Comparison of ENCODE assay signal across 26 cellular contexts in the genomic region with DNA sequence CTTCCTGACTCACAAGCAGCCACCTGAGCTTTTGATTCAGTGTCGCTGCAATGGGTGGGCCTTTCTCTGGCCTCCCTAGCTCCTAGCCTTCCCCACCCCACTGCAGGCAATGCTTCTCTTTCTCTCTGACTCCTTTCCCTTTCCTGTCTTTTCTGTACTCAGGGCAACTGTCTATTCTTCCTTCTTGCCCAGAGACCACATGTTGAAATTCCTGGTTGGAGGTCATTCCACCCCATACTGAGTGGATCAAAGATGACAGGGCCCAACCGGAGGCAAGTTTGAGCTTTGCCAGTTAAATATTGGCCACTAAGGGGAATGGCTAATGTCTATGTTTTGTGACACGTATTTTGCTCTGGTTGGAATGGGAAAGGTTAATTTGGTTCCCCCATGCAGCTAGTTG.
"Had no signal": no experiment of that assay in that cellular context is flagged by ENCODE, and none has a peak within 500 bp of the region (broad histone marks: within the 10 kb centered on the region; RNA-seq: fewer than 3 reads in every experiment).

No MANE protein-coding gene starts in this region.

- H3K4me1 ChIP-seq: foreskin keratinocyte, neural progenitor cell, uterus had no signal

- H3K4me1 Mint-ChIP-seq: activated CD4-positive, alpha-beta memory T cell treated with anti-CD3 and anti-CD28 coated beads, Interleukin-2, amount 10 ng/mL, durations not matched to agents 7 days and 5 days; activated CD8-positive, alpha-beta memory T cell treated with anti-CD3 and anti-CD28 coated beads, Interleukin-2, amount 10 ng/mL, durations not matched to agents 7 days and 5 days; activated naive CD8-positive, alpha-beta T cell treated with anti-CD3 and anti-CD28 coated beads, Interleukin-2, amount 10 ng/mL, durations not matched to agents 7 days and 5 days had no signal

- H3K27ac ChIP-seq: cardiac muscle cell, foreskin keratinocyte, hepatocyte, lower lobe of right lung, neural progenitor cell, tibial artery, uterus had no signal

- H3K36me3 Mint-ChIP-seq: activated CD8-positive, alpha-beta memory T cell treated with anti-CD3 and anti-CD28 coated beads, Interleukin-2, amount 10 ng/mL, durations not matched to agents 7 days and 5 days; activated naive CD8-positive, alpha-beta T cell treated with anti-CD3 and anti-CD28 coated beads, Interleukin-2, amount 10 ng/mL, durations not matched to agents 7 days and 5 days had no signal

- H3K27me3 ChIP-seq: cardiac muscle cell, foreskin keratinocyte, hepatocyte, neural progenitor cell, ovary, tibial artery, uterus had no signal

- H3K36me3 ChIP-seq: cardiac muscle cell, lower lobe of right lung, neural progenitor cell, ovary, tibial artery, uterus had no signal

- H3K9me3 ChIP-seq: lower lobe of right lung, ovary, tibial artery, uterus had no signal

- H3K4me3 Mint-ChIP-seq: activated CD4-positive, alpha-beta memory T cell treated with anti-CD3 and anti-CD28 coated beads, Interleukin-2, amount 10 ng/mL, durations not matched to agents 7 days and 5 days; activated CD8-positive, alpha-beta memory T cell treated with anti-CD3 and anti-CD28 coated beads, Interleukin-2, amount 10 ng/mL, durations not matched to agents 7 days and 5 days; activated naive CD8-positive, alpha-beta T cell treated with anti-CD3 and anti-CD28 coated beads, Interleukin-2, amount 10 ng/mL, durations not matched to agents 7 days and 5 days; effector memory CD8-positive, alpha-beta T cell; neural progenitor cell; T-helper 2 cell treated with Interferon-gamma antibody and Interleukin-4, amounts not matched to agents 5 μg/mL and 100 μg/mL, for 36 hours had no signal

- H3K79me2 ChIP-seq: hepatocyte had no signal

- ATAC-seq: activated CD8-positive, alpha-beta memory T cell treated with anti-CD3 and anti-CD28 coated beads, Interleukin-2, amount 10 ng/mL, durations not matched to agents 7 days and 5 days; effector memory CD8-positive, alpha-beta T cell; foreskin keratinocyte; lower lobe of right lung; sciatic nerve had no signal

- H3K27ac Mint-ChIP-seq: activated CD4-positive, alpha-beta memory T cell treated with anti-CD3 and anti-CD28 coated beads, Interleukin-2, amount 10 ng/mL, durations not matched to agents 7 days and 5 days; activated CD8-positive, alpha-beta memory T cell treated with anti-CD3 and anti-CD28 coated beads, Interleukin-2, amount 10 ng/mL, durations not matched to agents 7 days and 5 days; activated naive CD8-positive, alpha-beta T cell treated with anti-CD3 and anti-CD28 coated beads, Interleukin-2, amount 10 ng/mL, durations not matched to agents 7 days and 5 days; activated T-helper 2 cell treated with anti-CD3 and anti-CD28 coated beads, Interferon-gamma antibody, Interleukin-2, Interleukin-4, amounts not matched to agents 10 μg/mL and 5 μg/mL and 100 μg/mL, durations not matched to agents 14 hours and 24 hours and 36 hours; neural progenitor cell; T-helper 2 cell treated with Interferon-gamma antibody and Interleukin-4, amounts not matched to agents 5 μg/mL and 100 μg/mL, for 36 hours had no signal

- H2AFZ ChIP-seq: hepatocyte, neural progenitor cell had no signal

- H3K4me3 ChIP-seq: cardiac muscle cell, hepatocyte, lower lobe of right lung, neural progenitor cell, ovary, smooth muscle cell, tibial artery, uterus had no signal

- H3K9ac ChIP-seq: neural progenitor cell had no signal

- DNase-seq: activated CD4-positive, alpha-beta memory T cell treated with anti-CD3 and anti-CD28 coated beads, Interleukin-2, amount 10 ng/mL, durations not matched to agents 7 days and 5 days; activated CD4-positive, alpha-beta T cell treated with anti-CD3 and anti-CD28 coated beads for 48 hours; activated CD4-positive, CD25-positive, alpha-beta regulatory T cell; activated CD8-positive, alpha-beta memory T cell treated with anti-CD3 and anti-CD28 coated beads, Interleukin-2, amount 10 ng/mL, durations not matched to agents 7 days and 5 days; activated naive CD4-positive, alpha-beta T cell treated with Interleukin-2 at 50 U/mL for 16 hours; activated naive CD8-positive, alpha-beta T cell treated with anti-CD3 and anti-CD28 coated beads, Interleukin-2, amount 10 ng/mL, durations not matched to agents 7 days and 5 days; amygdala; dermis blood vessel endothelial cell; effector memory CD8-positive, alpha-beta T cell; foreskin keratinocyte; left cardiac atrium; lower lobe of right lung; midbrain; ovary; stimulated activated CD4-positive, alpha-beta T cell treated with anti-CD3 and anti-CD28 coated beads, Interleukin-4, amount 100 ng/mL, for 4 hours; stimulated activated naive CD4-positive, alpha-beta T cell treated with Interleukin-2 at 50 U/mL for 16 hours; substantia nigra; tibial artery; uterus had no signal

- H3K4me2 ChIP-seq: hepatocyte, neural progenitor cell, smooth muscle cell had no signal

- H3K9me3 Mint-ChIP-seq: activated CD4-positive, alpha-beta memory T cell treated with anti-CD3 and anti-CD28 coated beads, Interleukin-2, amount 10 ng/mL, durations not matched to agents 7 days and 5 days; activated naive CD8-positive, alpha-beta T cell treated with anti-CD3 and anti-CD28 coated beads, Interleukin-2, amount 10 ng/mL, durations not matched to agents 7 days and 5 days; activated T-helper 2 cell treated with anti-CD3 and anti-CD28 coated beads, Interferon-gamma antibody, Interleukin-2, Interleukin-4, amounts not matched to agents 10 μg/mL and 5 μg/mL and 100 μg/mL, durations not matched to agents 14 hours and 24 hours and 36 hours; effector memory CD8-positive, alpha-beta T cell; T-helper 2 cell treated with Interferon-gamma antibody and Interleukin-4, amounts not matched to agents 5 μg/mL and 100 μg/mL, for 36 hours had no signal

- H3K27me3 Mint-ChIP-seq: activated CD4-positive, alpha-beta memory T cell treated with anti-CD3 and anti-CD28 coated beads, Interleukin-2, amount 10 ng/mL, durations not matched to agents 7 days and 5 days; activated CD8-positive, alpha-beta memory T cell treated with anti-CD3 and anti-CD28 coated beads, Interleukin-2, amount 10 ng/mL, durations not matched to agents 7 days and 5 days; activated naive CD8-positive, alpha-beta T cell treated with anti-CD3 and anti-CD28 coated beads, Interleukin-2, amount 10 ng/mL, durations not matched to agents 7 days and 5 days; effector memory CD8-positive, alpha-beta T cell had no signal
